8 cellular contexts compared by ENCODE assay signal in genomic region chr11:62123669-62124185, GRCh38. TPM values are rescaled to one million over a fixed set of nuclear protein-coding genes. Genes with fewer than 3 reads are reported as not detected.
DNase-seq lines count a peak whose midpoint lies in the region; ATAC-seq and TF ChIP-seq lines count a peak whose summit lies in the region.

Gene INCENP, plus strand, starts transcription at chr11:62124011. Its CDS starts 4,151 bp downstream, at chr11:62128162.

- ATAC-seq in GM21526 (IDR thresholded peaks at IDR 0.05; ENCODE audit: low FRiP score, unreplicated experiment) = peak; percentile 94

- peaks cover 29% of the 10 kb centered on the region for H4K20me1 ChIP-seq in OCI-LY7 (ENCODE audit: insufficient read depth, low read length)

- DNase-seq in DMS 273 (lab: John Stamatoyannopoulos, UW; ENCODE audit: unreplicated experiment) (peak; percentile 98), HuH-7.5 (ENCODE audit: low spot score) (peak; percentile 97), OCI-LY7 (ENCODE audit: low spot score) (peak; percentile 98), activated T-cell treated with anti-CD3 and anti-CD28 coated beads for 1 hour (ENCODE audit: low read depth) (peak; percentile 91), epidermal melanocyte (ENCODE audit: insufficient read length, low spot score) (peak; percentile 97), middle frontal gyrus (ENCODE audit: extremely low spot score, low spot score) (peak; percentile 97)
- DNase-seq in stimulated activated CD8-positive, alpha-beta memory T cell treated with anti-CD3 and anti-CD28 coated beads, Interleukin-2, amount 100 ng/mL, for 48 hours (ENCODE audit: low read depth in 2 of 2) = peak; percentile 85 to 88

- CTCF ChIA-PET in OCI-LY7 (lab: Charles Lee; ENCODE audit: unreplicated experiment) = no interaction called here

- peak within 1 kb of the TSS; percentile 85 for H3K4me2 ChIP-seq in OCI-LY7 (ENCODE audit: low read length)

- peaks cover 24% of the 10 kb centered on the region for H3K4me1 ChIP-seq in OCI-LY7 (ENCODE audit: insufficient read depth, low read length, poor library complexity, severe bottlenecking)

- peak within 1 kb of the TSS; percentile 90 for H3K4me3 ChIP-seq in OCI-LY7 (ENCODE audit: low read depth, low read length, poor library complexity, severe bottlenecking)

- H3K79me2 ChIP-seq in OCI-LY7 (ENCODE audit: insufficient read depth, low read depth, low read length) = peaks cover 49% of the 10 kb centered on the region

- no TSS peak for BruUV-seq in OCI-LY7 (replicated peaks; lab: Mats Ljungman, UMichigan)

- H3K9me3 ChIP-seq in OCI-LY7 (ENCODE audit: low read length) = no peaks in the 10 kb centered on the region

- no peak for TF ChIP-seq CTCF in OCI-LY7 (conservative IDR thresholded peaks at IDR 0.05; ENCODE audit: low read length)

- intact Hi-C loops in OCI-LY7 (cut with micrococcal nuclease; ENCODE audit: unreplicated experiment) = no loop called here

- H2AFZ ChIP-seq in OCI-LY7 (ENCODE audit: low read length) = peak within 1 kb of the TSS; percentile 88

- peak within 1 kb of the TSS; percentile 71 for H3K27ac ChIP-seq in OCI-LY7 (ENCODE audit: low read depth, low read length, poor library complexity, severe bottlenecking)

- H3K36me3 ChIP-seq in OCI-LY7 (ENCODE audit: insufficient read depth, low read length) = peaks cover 38% of the 10 kb centered on the region

- H3K9me2 ChIP-seq in OCI-LY7 (ENCODE audit: insufficient read depth, low read length) = no peaks in the 10 kb centered on the region

- POLR2A ChIA-PET in OCI-LY7 (lab: Charles Lee) = interaction anchor here (0.7 kb wide), 1 partner anchor 222 kb away, joined by 3 read pairs; no protein-coding TSS in a partner anchor

RNA-seq across cellular contexts. Expression of gene INCENP, which starts in this region (rescaled TPM):
- 89.1 and 103 TPM in 2 replicates for total RNA-seq in OCI-LY7 (2014; rRNA removed; shearing (Covaris generic))
- total RNA-seq in OCI-LY7 (2022) = 183 and 212 TPM in 2 replicates

Comparison
In these comparisons a context has a peak if more than half of its experiments do, and no peak if none do; other contexts are left out.
1. Peak in every context shown above with its lines: DNase-seq, ATAC-seq, H3K4me3 ChIP-seq and H3K27ac ChIP-seq.